In genomic region chr5:100902406-100903035, GRCh38 we compare ENCODE assay signal across 8 cellular contexts. TPM values are rescaled to one million over a fixed set of nuclear protein-coding genes. Genes with fewer than 3 reads are reported as not detected.
A peak's percentile ranks its signal among the peaks of the same experiment; 100 is the strongest.
DNase-seq lines count a peak whose midpoint lies in the region; ATAC-seq and TF ChIP-seq lines count a peak whose summit lies in the region.

No MANE protein-coding gene starts in this region.

- BruUV-seq in Caco-2 (replicated peaks; lab: Mats Ljungman, UMichigan): no TSS peak

- no peaks in the 10 kb centered on the region for H3K4me1 Mint-ChIP-seq in Caco-2 (ENCODE audit: low read depth, unreplicated experiment)

- DNase-seq in NT2/D1 (ENCODE audit: low read depth, low spot score) (no peak), amniotic epithelial cell (ENCODE audit: low read depth) (peak; percentile 1), iPS-NIHi11 (ENCODE audit: low spot score) (peak; percentile 14), Caco-2 (no peak), HT-29 (ENCODE audit: low spot score) (no peak)
- peak; percentile 46 for DNase-seq in stimulated activated CD4-positive, alpha-beta T cell treated with anti-CD3 and anti-CD28 coated beads, Interleukin-15, amount 100 ng/mL, for 24 hours

- H3K27ac Mint-ChIP-seq in Caco-2 (ENCODE audit: unreplicated experiment): no peak overlapping the region

- peaks cover 2% of the 10 kb centered on the region for H3K27me3 Mint-ChIP-seq in Caco-2 (ENCODE audit: insufficient read depth, unreplicated experiment)

- TF ChIP-seq CTCF in Caco-2 (IDR thresholded peaks at IDR 0.05; ENCODE audit: insufficient read depth in 1 of 2, low read depth in 1 of 2, low read length in 1 of 2, severe bottlenecking in 1 of 2, unreplicated experiment in 1 of 2): no peak

- no peaks in the 10 kb centered on the region for H3K9me3 ChIP-seq in NT2/D1 (ENCODE audit: insufficient read depth, low read length)
- H3K9me3 ChIP-seq in Caco-2: no peaks in the 10 kb centered on the region

- peaks cover 52% of the 10 kb centered on the region for H3K27me3 ChIP-seq in NT2/D1 (ENCODE audit: insufficient read depth, insufficient read length)
- H3K27me3 ChIP-seq in Caco-2 (replicated peaks; ENCODE audit: control insufficient read depth, insufficient read depth, low read length): no peaks in the 10 kb centered on the region; the same call in 1 of the 2 replicates

- H3K36me3 Mint-ChIP-seq in Caco-2 (ENCODE audit: insufficient read depth, unreplicated experiment): no peaks in the 10 kb centered on the region

- peak overlapping the region; percentile 32 for H3K9ac ChIP-seq in NT2/D1 (ENCODE audit: insufficient read length, low read depth)

- no peaks in the 10 kb centered on the region for H3K9me3 Mint-ChIP-seq in Caco-2 (ENCODE audit: unreplicated experiment)

- POLR2A ChIA-PET in Caco-2 (lab: Charles Lee): no interaction called here

- H3K36me3 ChIP-seq in NT2/D1 (ENCODE audit: insufficient read depth, insufficient read length, low read length) (no peaks in the 10 kb centered on the region), Caco-2 (ENCODE audit: control insufficient read depth, insufficient read depth, low read length) (no peaks in the 10 kb centered on the region)

- H3K4me3 ChIP-seq in GM08714 (ENCODE audit: low read length): peak overlapping the region; percentile 93
- peak overlapping the region; percentile 41 for H3K4me3 ChIP-seq in NT2/D1 (ENCODE audit: insufficient read length, low read depth)
- H3K4me3 ChIP-seq in Caco-2 (ENCODE audit: low read depth, low read length): no peak overlapping the region

- no peak for ATAC-seq in GM21447 (IDR thresholded peaks at IDR 0.05; ENCODE audit: unreplicated experiment)

- H3K4me3 Mint-ChIP-seq in Caco-2 (ENCODE audit: unreplicated experiment): no peak overlapping the region

- intact Hi-C loops in Caco-2 (cut with micrococcal nuclease; ENCODE audit: unreplicated experiment): loop anchor here (10.0 kb wide), 1 partner anchor 418 kb away; no protein-coding TSS in a partner anchor

- H3K4me1 ChIP-seq in NT2/D1 (ENCODE audit: insufficient read depth, insufficient read length): no peaks in the 10 kb centered on the region
- 0 out of 2 replicates have a peak, but pooled peaks cover 4% of the 10 kb centered on the region for H3K4me1 ChIP-seq in Caco-2

- CTCF ChIA-PET in Caco-2 (lab: Charles Lee): interaction anchor here (0.7 kb wide), 1 partner anchor 370 kb away, joined by 3 read pairs; no protein-coding TSS in a partner anchor

RNA-seq across cellular contexts. Expression of gene ST8SIA4, which starts 0.6 kb away (rescaled TPM):
- 0.61 and 0.72 TPM in 2 replicates for total RNA-seq in Caco-2 (2022)
- not detected in 2 replicates for total RNA-seq in HT-29 (2014; rRNA removed; shearing (Covaris generic))

Comparison
In these comparisons a context has a peak if more than half of its experiments do, and no peak if none do; other contexts are left out.
1. DNase-seq: peak in amniotic epithelial cell (single experiment), iPS-NIHi11 (single experiment) and stimulated activated CD4-positive, alpha-beta T cell treated with anti-CD3 and anti-CD28 coated beads, Interleukin-15, amount 100 ng/mL, for 24 hours (single experiment); none in NT2/D1 (single experiment), Caco-2 (0 of 2) and HT-29 (single experiment).